17 cellular contexts compared by ENCODE assay signal in the genomic region with DNA sequence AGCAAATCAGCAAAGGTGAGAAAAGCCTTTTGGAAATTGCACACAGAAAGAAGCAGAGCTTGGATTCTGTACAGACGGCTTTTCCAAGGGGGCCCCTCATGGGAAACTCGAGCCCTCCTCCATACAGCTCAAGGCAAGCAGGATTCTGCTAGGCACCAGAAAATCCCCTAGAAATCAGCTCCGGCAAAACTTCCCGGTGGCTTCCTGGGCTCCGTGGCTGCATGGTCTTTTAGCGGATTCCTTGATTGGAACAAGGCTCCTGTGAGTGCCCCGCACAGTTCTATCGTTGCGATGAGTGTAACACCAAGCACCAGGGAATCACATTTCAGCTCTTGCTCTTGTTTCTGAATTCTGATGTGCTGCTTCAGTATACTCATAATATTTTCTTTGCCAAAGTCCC.
A peak's percentile ranks its signal among the peaks of the same experiment; 100 is the strongest.
DNase-seq lines count a peak whose midpoint lies in the region; ATAC-seq, FAIRE-seq and TF ChIP-seq lines count a peak whose summit lies in the region.
"Had no signal": no experiment of that assay in that cellular context is flagged by ENCODE, and none has a peak within 500 bp of the region (broad histone marks: within the 10 kb centered on the region; RNA-seq: fewer than 3 reads in every experiment).

No MANE protein-coding gene starts in this region.

- no peak for TF ChIP-seq POLR2A in thyroid gland (IDR thresholded peaks at IDR 0.05)

- DNase-seq in AG20443 (ENCODE audit: low spot score) (peak; percentile 14), NCI-H1092 treated with DMSO at 0.1 percent for 48 hours (lab: John Stamatoyannopoulos, UW) (peak; percentile 52), endodermal cell (peak; percentile 62), SW 1271 (lab: John Stamatoyannopoulos, UW) (no peak), D721Med (ENCODE audit: insufficient read length, low spot score) (no peak), thyroid gland (no peak)
- DNase-seq: activated CD8-positive, alpha-beta memory T cell treated with anti-CD3 and anti-CD28 coated beads for 24 hours; activated naive CD4-positive, alpha-beta T cell treated with anti-CD3 and anti-CD28 coated beads, Interleukin-2, amount 10 ng/mL, durations not matched to agents 7 days and 5 days; effector CD8-positive, alpha-beta T cell; Kasumi-1; mucosa of descending colon; NCI-H1930; small intestine; T-helper 9 cell had no signal

- peak overlapping the region; percentile 37 for H2AFZ ChIP-seq in neural cell (ENCODE audit: low read depth, low read length)

- intact Hi-C loops in thyroid gland (cut with DNase I) = no loop called here

- FAIRE-seq in D721Med (lab: Jason Lieb, UNC) = no peak
- FAIRE-seq: RCC 7860, small intestine had no signal

- peak overlapping the region; percentile 68 for H3K4me2 ChIP-seq in neural cell (ENCODE audit: low read length)

- no peaks in the 10 kb centered on the region for H4K20me1 ChIP-seq in neural cell (ENCODE audit: insufficient read depth)

- H3K4me1 ChIP-seq in endodermal cell (ENCODE audit: control insufficient read depth, insufficient read depth, low read length) (no peaks in the 10 kb centered on the region), thyroid gland (peaks cover 0 to 4% of the 10 kb centered on the region in 2 donors)

- H3K36me3 ChIP-seq in endodermal cell (ENCODE audit: control insufficient read depth, insufficient read depth, low read length) (no peaks in the 10 kb centered on the region), neural cell (ENCODE audit: insufficient read depth, low read length) (no peaks in the 10 kb centered on the region), thyroid gland (no peaks in the 10 kb centered on the region)

- H3F3A ChIP-seq in neural cell (ENCODE audit: insufficient read depth, low read length, poor library complexity, severe bottlenecking) = no peaks in the 10 kb centered on the region

- no peaks in the 10 kb centered on the region for H3K9me3 Mint-ChIP-seq in endodermal cell
- H3K9me3 Mint-ChIP-seq in stimulated activated memory B cell treated with anti-CD40 and anti-IgM and Interleukin-4, amounts not matched to agents 10 μg/mL and 1 μg/mL and 100 μg/mL, for 72 hours = peaks cover 5% of the 10 kb centered on the region

- H3K27ac Mint-ChIP-seq in endodermal cell = no peak overlapping the region
- no peak overlapping the region for H3K27ac Mint-ChIP-seq in stimulated activated memory B cell treated with anti-CD40 and anti-IgM and Interleukin-4, amounts not matched to agents 10 μg/mL and 1 μg/mL and 100 μg/mL, for 72 hours
- H3K27ac Mint-ChIP-seq: activated naive CD4-positive, alpha-beta T cell treated with anti-CD3 and anti-CD28 coated beads, Interleukin-2, amount 10 ng/mL, durations not matched to agents 7 days and 5 days had no signal

- H3K9ac ChIP-seq in endodermal cell (ENCODE audit: extremely low read depth, low read length, poor library complexity, severe bottlenecking) (no peak overlapping the region), neural cell (ENCODE audit: low read length) (peak overlapping the region; percentile 44)

- H3K4me3 ChIP-seq in endodermal cell (ENCODE audit: low read length) = no peak overlapping the region
- peak overlapping the region; percentile 62 for H3K4me3 ChIP-seq in neural cell (ENCODE audit: low read length)
- no peak overlapping the region for H3K4me3 ChIP-seq in thyroid gland (replicated peaks in 1 of 3)
- H3K4me3 ChIP-seq: mucosa of descending colon had no signal

- no peak for ATAC-seq in stimulated activated memory B cell treated with anti-CD40 and anti-IgM and Interleukin-4, amounts not matched to agents 10 μg/mL and 1 μg/mL and 100 μg/mL, for 72 hours
- ATAC-seq: mucosa of descending colon had no signal

- H3K36me3 Mint-ChIP-seq in endodermal cell (ENCODE audit: low read depth) = no peaks in the 10 kb centered on the region
- no peaks in the 10 kb centered on the region for H3K36me3 Mint-ChIP-seq in stimulated activated memory B cell treated with anti-CD40 and anti-IgM and Interleukin-4, amounts not matched to agents 10 μg/mL and 1 μg/mL and 100 μg/mL, for 72 hours
- H3K36me3 Mint-ChIP-seq: activated naive CD4-positive, alpha-beta T cell treated with anti-CD3 and anti-CD28 coated beads, Interleukin-2, amount 10 ng/mL, durations not matched to agents 7 days and 5 days had no signal

- H3K27me3 Mint-ChIP-seq in endodermal cell (ENCODE audit: insufficient read depth) = no peaks in the 10 kb centered on the region
- H3K27me3 Mint-ChIP-seq in stimulated activated memory B cell treated with anti-CD40 and anti-IgM and Interleukin-4, amounts not matched to agents 10 μg/mL and 1 μg/mL and 100 μg/mL, for 72 hours = no peaks in the 10 kb centered on the region
- H3K27me3 Mint-ChIP-seq: activated naive CD4-positive, alpha-beta T cell treated with anti-CD3 and anti-CD28 coated beads, Interleukin-2, amount 10 ng/mL, durations not matched to agents 7 days and 5 days had no signal

- H3K4me3 Mint-ChIP-seq in endodermal cell = no peak overlapping the region
- H3K4me3 Mint-ChIP-seq in stimulated activated memory B cell treated with anti-CD40 and anti-IgM and Interleukin-4, amounts not matched to agents 10 μg/mL and 1 μg/mL and 100 μg/mL, for 72 hours = no peak overlapping the region
- H3K4me3 Mint-ChIP-seq: activated naive CD4-positive, alpha-beta T cell treated with anti-CD3 and anti-CD28 coated beads, Interleukin-2, amount 10 ng/mL, durations not matched to agents 7 days and 5 days had no signal

- no peaks in the 10 kb centered on the region for H3K9me2 ChIP-seq in neural cell (ENCODE audit: insufficient read depth, low read length)

- WGBS in endodermal cell (ENCODE audit: insufficient coverage in 1 of 2, insufficient read length in 1 of 2), 2 experiments = 50 to 62% methylated on average over 9 of the region's 9 CpGs
- WGBS in thyroid gland, 2 donors = 18 to 21% methylated on average over 9 of the region's 9 CpGs

- TF ChIP-seq CTCF in endodermal cell (conservative IDR thresholded peaks at IDR 0.05) (no peak), neural cell (IDR thresholded peaks at IDR 0.05; ENCODE audit: poor library complexity, severe bottlenecking) (no peak), D721Med (IDR thresholded peaks at IDR 0.05; ENCODE audit: insufficient read depth, missing control alignments) (no peak), thyroid gland (IDR thresholded peaks at IDR 0.05) (no peak)

- H3K9me3 ChIP-seq in endodermal cell (ENCODE audit: control insufficient read depth, low read length) (no peaks in the 10 kb centered on the region), neural cell (ENCODE audit: low read length) (no peaks in the 10 kb centered on the region), thyroid gland (no peaks in the 10 kb centered on the region)
- H3K9me3 ChIP-seq: mucosa of descending colon had no signal

- peak; percentile 30 for TF ChIP-seq RAD21 in neural cell (conservative IDR thresholded peaks at IDR 0.05)

- TF ChIP-seq EP300 in neural cell (conservative IDR thresholded peaks at IDR 0.05; ENCODE audit: poor library complexity, severe bottlenecking) = no peak

- no peaks in the 10 kb centered on the region for H3K79me2 ChIP-seq in neural cell (replicated peaks; ENCODE audit: insufficient read depth, low read length)

- H3K27me3 ChIP-seq in endodermal cell (ENCODE audit: control insufficient read depth, insufficient read depth, low read length, poor library complexity, severe bottlenecking) (no peaks in the 10 kb centered on the region), neural cell (ENCODE audit: insufficient read depth, low read depth, low read length) (no peaks in the 10 kb centered on the region), thyroid gland (no peaks in the 10 kb centered on the region)

- H3K27ac ChIP-seq in endodermal cell (ENCODE audit: low read depth, low read length) (peak overlapping the region; percentile 75), neural cell (ENCODE audit: low read length) (peak overlapping the region; percentile 49), thyroid gland (no peak overlapping the region)

- peaks cover 14% of the 10 kb centered on the region for H3K4me1 Mint-ChIP-seq in endodermal cell
- H3K4me1 Mint-ChIP-seq in stimulated activated memory B cell treated with anti-CD40 and anti-IgM and Interleukin-4, amounts not matched to agents 10 μg/mL and 1 μg/mL and 100 μg/mL, for 72 hours = no peaks in the 10 kb centered on the region
- H3K4me1 Mint-ChIP-seq: activated naive CD4-positive, alpha-beta T cell treated with anti-CD3 and anti-CD28 coated beads, Interleukin-2, amount 10 ng/mL, durations not matched to agents 7 days and 5 days had no signal

TF ChIP-seq in neural cell, 6 proteins besides CTCF, POLR2A, EP300 and RAD21:
- TF ChIP-seq, protein P1, sequence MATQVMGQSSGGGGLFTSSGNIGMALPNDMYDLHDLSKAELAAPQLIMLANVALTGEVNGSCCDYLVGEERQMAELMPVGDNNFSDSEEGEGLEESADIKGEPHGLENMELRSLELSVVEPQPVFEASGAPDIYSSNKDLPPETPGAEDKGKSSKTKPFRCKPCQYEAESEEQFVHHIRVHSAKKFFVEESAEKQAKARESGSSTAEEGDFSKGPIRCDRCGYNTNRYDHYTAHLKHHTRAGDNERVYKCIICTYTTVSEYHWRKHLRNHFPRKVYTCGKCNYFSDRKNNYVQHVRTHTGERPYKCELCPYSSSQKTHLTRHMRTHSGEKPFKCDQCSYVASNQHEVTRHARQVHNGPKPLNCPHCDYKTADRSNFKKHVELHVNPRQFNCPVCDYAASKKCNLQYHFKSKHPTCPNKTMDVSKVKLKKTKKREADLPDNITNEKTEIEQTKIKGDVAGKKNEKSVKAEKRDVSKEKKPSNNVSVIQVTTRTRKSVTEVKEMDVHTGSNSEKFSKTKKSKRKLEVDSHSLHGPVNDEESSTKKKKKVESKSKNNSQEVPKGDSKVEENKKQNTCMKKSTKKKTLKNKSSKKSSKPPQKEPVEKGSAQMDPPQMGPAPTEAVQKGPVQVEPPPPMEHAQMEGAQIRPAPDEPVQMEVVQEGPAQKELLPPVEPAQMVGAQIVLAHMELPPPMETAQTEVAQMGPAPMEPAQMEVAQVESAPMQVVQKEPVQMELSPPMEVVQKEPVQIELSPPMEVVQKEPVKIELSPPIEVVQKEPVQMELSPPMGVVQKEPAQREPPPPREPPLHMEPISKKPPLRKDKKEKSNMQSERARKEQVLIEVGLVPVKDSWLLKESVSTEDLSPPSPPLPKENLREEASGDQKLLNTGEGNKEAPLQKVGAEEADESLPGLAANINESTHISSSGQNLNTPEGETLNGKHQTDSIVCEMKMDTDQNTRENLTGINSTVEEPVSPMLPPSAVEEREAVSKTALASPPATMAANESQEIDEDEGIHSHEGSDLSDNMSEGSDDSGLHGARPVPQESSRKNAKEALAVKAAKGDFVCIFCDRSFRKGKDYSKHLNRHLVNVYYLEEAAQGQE (IDR thresholded peaks at IDR 0.05; ENCODE audit: borderline replicate concordance) = peak; percentile 53
- TF ChIP-seq TAF1 (IDR thresholded peaks at IDR 0.05; ENCODE audit: low read depth) (no peak), EZH2 (IDR thresholded peaks at IDR 0.05; ENCODE audit: borderline replicate concordance, insufficient read depth, low read length, poor library complexity, severe bottlenecking) (no peak), SMC3 (conservative IDR thresholded peaks at IDR 0.05; ENCODE audit: poor library complexity) (peak; percentile 8), POLR2AphosphoS5 (IDR thresholded peaks at IDR 0.05) (no peak), MXI1 (conservative IDR thresholded peaks at IDR 0.05; ENCODE audit: poor library complexity, severe bottlenecking) (no peak)
TF ChIP-seq in neural cell: peak in this region for 2.

Comparison
In these comparisons a context has a peak if more than half of its experiments do, and no peak if none do; other contexts are left out.
1. DNase-seq: peak in AG20443 (single experiment), NCI-H1092 treated with DMSO at 0.1 percent for 48 hours (single experiment) and endodermal cell (single experiment); none in SW 1271 (0 of 2), D721Med (single experiment) and thyroid gland (0 of 2).
2. H3K27ac ChIP-seq: peak in endodermal cell (single experiment) and neural cell (single experiment); none in thyroid gland (0 of 3).